Comparison of ENCODE assay signal across 17 cellular contexts in genomic region chr20:48679011-48679410, GRCh38.
DNase-seq lines count a peak whose midpoint lies in the region; ATAC-seq, FAIRE-seq and TF ChIP-seq lines count a peak whose summit lies in the region.
"Had no signal": no experiment of that assay in that cellular context is flagged by ENCODE, and none has a peak within 500 bp of the region (broad histone marks: within the 10 kb centered on the region; RNA-seq: fewer than 3 reads in every experiment).

No MANE protein-coding gene starts in this region.

- H3K4me2 ChIP-seq in OCI-LY3 (ENCODE audit: low read length) (peak overlapping the region; percentile 70), K562 (ENCODE audit: insufficient read depth, low read length) (0 out of 2 replicates have a peak overlapping the region, but pooled peaks have one; percentile 54)

- no peaks in the 10 kb centered on the region for H4K20me1 ChIP-seq in OCI-LY3 (ENCODE audit: insufficient read depth, low read length)
- peaks cover 23% of the 10 kb centered on the region for H4K20me1 ChIP-seq in K562 (replicated peaks; ENCODE audit: control insufficient read depth, insufficient read depth, low read length)

- TF ChIP-seq EP300 in K562 (IDR thresholded peaks at IDR 0.05; ENCODE audit: low read length) = no peak

- no peak for DNase-seq in stimulated activated naive CD8-positive, alpha-beta T cell treated with anti-CD3 and anti-CD28 coated beads, Interleukin-15, amount 100 ng/mL, for 72 hours
- DNase-seq in stimulated activated naive CD8-positive, alpha-beta T cell treated with anti-CD3 and anti-CD28 coated beads, Interleukin-15, Interleukin-2, amounts not matched to agents 100 U/mL and 50 U/mL, for 24 hours = no peak
- DNase-seq in K562 (ENCODE audit: extremely low read depth in 1 of 4, low spot score in 3 of 4) (no peak), medulla oblongata (ENCODE audit: extremely low spot score) (no peak)
- DNase-seq: CD4-positive, alpha-beta T cell; DMS79; KBM-7; NCI-H1436 treated with DMSO at 0.1 percent for 48 hours; NCI-H2081; NCI-H774 had no signal

- POLR2A ChIA-PET in K562 (lab: Yijun Ruan, JAX) = no interaction called here

- BruUV-seq in K562 (replicated peaks; lab: Mats Ljungman, UMichigan) = no TSS peak

- H3K4me3 Mint-ChIP-seq in stimulated activated naive CD8-positive, alpha-beta T cell treated with anti-CD3 and anti-CD28 coated beads, Interleukin-15, amount 100 ng/mL, for 72 hours = no peak overlapping the region
- H3K4me3 Mint-ChIP-seq: CD4-positive, alpha-beta T cell had no signal

- H3K79me2 ChIP-seq in OCI-LY3 (ENCODE audit: low read length) = no peaks in the 10 kb centered on the region
- H3K79me2 ChIP-seq in K562 (ENCODE audit: control insufficient read depth, insufficient read depth, low read length) = no peaks in the 10 kb centered on the region

- no peak for TF ChIP-seq RAD21 in K562 (CRISPR knock-in tag; conservative IDR thresholded peaks at IDR 0.05 in 1 of 2, IDR thresholded peaks at IDR 0.05 in 1 of 2)

- no peak for TF ChIP-seq POLR2A in K562 (conservative IDR thresholded peaks at IDR 0.05)

- ATAC-seq in stimulated activated naive CD8-positive, alpha-beta T cell treated with anti-CD3 and anti-CD28 coated beads, Interleukin-15, amount 100 ng/mL, for 72 hours = no peak
- ATAC-seq in stimulated activated naive CD8-positive, alpha-beta T cell treated with anti-CD3 and anti-CD28 coated beads, Interleukin-15, Interleukin-2, amounts not matched to agents 100 U/mL and 50 U/mL, for 24 hours = no peak
- ATAC-seq in K562 (no peak), HG03196 (IDR thresholded peaks at IDR 0.05; ENCODE audit: unreplicated experiment) (no peak), HG02623 (IDR thresholded peaks at IDR 0.05; ENCODE audit: unreplicated experiment) (no peak)

- H3K9me3 ChIP-seq in OCI-LY3 (ENCODE audit: insufficient read depth, low read length) (no peaks in the 10 kb centered on the region), K562 (replicated peaks; ENCODE audit: control insufficient read depth, insufficient read depth, low read depth, low read length) (no peaks in the 10 kb centered on the region)
- H3K9me3 ChIP-seq: BE2C, SJSA1 had no signal

- FAIRE-seq in K562 (lab: Jason Lieb, UNC) = no peak
- FAIRE-seq: D721Med had no signal

- H3K27me3 ChIP-seq in OCI-LY3 (ENCODE audit: low read depth, low read length) (no peaks in the 10 kb centered on the region), K562 (ENCODE audit: control insufficient read depth in 2 of 2, insufficient read depth in 2 of 2, low read length in 2 of 2) (no peaks in the 10 kb centered on the region)
- H3K27me3 ChIP-seq: BE2C, SJSA1 had no signal

- H3K27ac ChIP-seq in OCI-LY3 (ENCODE audit: low read length) (no peak overlapping the region), K562 (ENCODE audit: extremely low read depth, low read depth, low read length) (no peak overlapping the region)
- H3K27ac ChIP-seq: SJSA1 had no signal

- H3K9me1 ChIP-seq in K562 (ENCODE audit: control insufficient read depth, insufficient read depth, low read length) = no peaks in the 10 kb centered on the region

- 38% methylated on average over 3 of the region's 3 CpGs for WGBS in K562 (ENCODE audit: insufficient coverage, low coverage, missing lambda C conversion rate)

- H3K9ac ChIP-seq in OCI-LY3 (ENCODE audit: low read length) (no peak overlapping the region), K562 (ENCODE audit: insufficient read depth in 1 of 2, low read depth in 2 of 2, low read length in 2 of 2) (no peak overlapping the region)

- no peaks in the 10 kb centered on the region for H3K4me1 Mint-ChIP-seq in stimulated activated naive CD8-positive, alpha-beta T cell treated with anti-CD3 and anti-CD28 coated beads, Interleukin-15, amount 100 ng/mL, for 72 hours

- H3K36me3 ChIP-seq in OCI-LY3 (replicated peaks; ENCODE audit: low read depth, low read length) = peaks cover 3% of the 10 kb centered on the region
- peaks cover 2% of the 10 kb centered on the region; the same call in 1 of the 3 replicates for H3K36me3 ChIP-seq in K562 (ENCODE audit: control insufficient read depth, insufficient read depth, low read length)
- H3K36me3 ChIP-seq: BE2C had no signal

- in situ Hi-C loops in K562 (cut with MboI) = no loop called here

- H3K27ac Mint-ChIP-seq in stimulated activated naive CD8-positive, alpha-beta T cell treated with anti-CD3 and anti-CD28 coated beads, Interleukin-15, amount 100 ng/mL, for 72 hours = peak overlapping the region; percentile 13 to 64
- H3K27ac Mint-ChIP-seq: CD4-positive, alpha-beta T cell had no signal

- TF ChIP-seq CTCF in OCI-LY3 (IDR thresholded peaks at IDR 0.05; ENCODE audit: low read depth, low read length) (no peak), K562 (IDR thresholded peaks at IDR 0.05 in 2 of 3, conservative IDR thresholded peaks at IDR 0.05 in 1 of 3; ENCODE audit: insufficient read depth in 2 of 3, low read depth in 1 of 3, low read length in 3 of 3) (no peak)

- peaks cover 13% of the 10 kb centered on the region for H3K4me1 ChIP-seq in OCI-LY3 (ENCODE audit: low read length)
- H3K4me1 ChIP-seq in K562 (replicated peaks in 1 of 2; ENCODE audit: control insufficient read depth in 2 of 2, insufficient read depth in 2 of 2, low read length in 2 of 2) = peaks cover 21% of the 10 kb centered on the region in 2 experiments

- no peaks in the 10 kb centered on the region for H3K27me3 Mint-ChIP-seq in stimulated activated naive CD8-positive, alpha-beta T cell treated with anti-CD3 and anti-CD28 coated beads, Interleukin-15, amount 100 ng/mL, for 72 hours
- H3K27me3 Mint-ChIP-seq: CD4-positive, alpha-beta T cell had no signal

- H2AFZ ChIP-seq in OCI-LY3 (ENCODE audit: low read depth, low read length) (no peak overlapping the region), K562 (ENCODE audit: low read depth, low read length) (no peak overlapping the region)

- H3K4me3 ChIP-seq in OCI-LY3 (ENCODE audit: low read length) = peak overlapping the region; percentile 60
- no peak overlapping the region for H3K4me3 ChIP-seq in K562
- H3K4me3 ChIP-seq: SJSA1 had no signal

- H3K9me3 Mint-ChIP-seq in stimulated activated naive CD8-positive, alpha-beta T cell treated with anti-CD3 and anti-CD28 coated beads, Interleukin-15, amount 100 ng/mL, for 72 hours = no peaks in the 10 kb centered on the region
- H3K9me3 Mint-ChIP-seq: CD4-positive, alpha-beta T cell; H9 had no signal

- intact Hi-C loops in K562 (cut with micrococcal nuclease) = no loop called here

- CTCF ChIA-PET in K562 (lab: Yijun Ruan, JAX; ENCODE audit: low intra/inter-chr PET ratio) = no interaction called here

TF ChIP-seq in K562, 482 proteins besides CTCF, POLR2A, EP300 and RAD21 (continues in another document):
- no peak for TF ChIP-seq SP1 (CRISPR knock-in tag; IDR thresholded peaks at IDR 0.05)
- TF ChIP-seq MBD2 (IDR thresholded peaks at IDR 0.05; ENCODE audit: borderline replicate concordance, low read depth) = no peak
- TF ChIP-seq PTBP1 (IDR thresholded peaks at IDR 0.05; ENCODE audit: low read depth, low read length) = 0 out of 2 replicates have a peak, but pooled peaks have one; percentile 81
- no peak for TF ChIP-seq ZNF23 (CRISPR knock-in tag; IDR thresholded peaks at IDR 0.05)
- TF ChIP-seq KDM1A (IDR thresholded peaks at IDR 0.05) = peak; percentile 22 to 49; a peak in 1 of 4 replicates
- TF ChIP-seq PURB (CRISPR knock-in tag; IDR thresholded peaks at IDR 0.05; ENCODE audit: low read depth) = no peak
- TF ChIP-seq ZC3H8 (IDR thresholded peaks at IDR 0.05) = no peak
- no peak for TF ChIP-seq ETS1 (conservative IDR thresholded peaks at IDR 0.05; ENCODE audit: control insufficient read depth, low read depth, low read length)
- TF ChIP-seq RAD51 (IDR thresholded peaks at IDR 0.05; ENCODE audit: borderline replicate concordance, low read depth) = no peak
- TF ChIP-seq E2F6 (IDR thresholded peaks at IDR 0.05; ENCODE audit: borderline replicate concordance in 1 of 2, extremely low read depth in 1 of 2, insufficient read depth in 1 of 2, insufficient read length in 1 of 2, low read depth in 1 of 2, low read length in 1 of 2, poor library complexity in 1 of 2, severe bottlenecking in 1 of 2) = no peak
- TF ChIP-seq CEBPB (tag; IDR thresholded peaks at IDR 0.05) = no peak
- TF ChIP-seq FIP1L1 (IDR thresholded peaks at IDR 0.05; ENCODE audit: low read depth, low read length, poor library complexity, severe bottlenecking) = no peak
- no peak for TF ChIP-seq OTX1 (CRISPR knock-in tag; IDR thresholded peaks at IDR 0.05)
- no peak for TF ChIP-seq SOX6 (IDR thresholded peaks at IDR 0.05)
- TF ChIP-seq MAX (CRISPR knock-in tag; IDR thresholded peaks at IDR 0.05) = no peak
- TF ChIP-seq RCOR1 (IDR thresholded peaks at IDR 0.05; ENCODE audit: borderline replicate concordance in 1 of 2, low read depth in 2 of 2, low read length in 2 of 2) = 0 out of 4 replicates have a peak, but pooled peaks of 1 of the 2 experiments have one; percentile 8
- TF ChIP-seq ZNF79 (CRISPR knock-in tag; IDR thresholded peaks at IDR 0.05; ENCODE audit: low read depth) = no peak
- TF ChIP-seq RBFOX2 (IDR thresholded peaks at IDR 0.05; ENCODE audit: low read depth, low read length) = no peak
- TF ChIP-seq CHD4 (IDR thresholded peaks at IDR 0.05; ENCODE audit: insufficient read depth, insufficient replicate concordance, low read depth, low read length, poor library complexity, severe bottlenecking) = peak; percentile 70
- no peak for TF ChIP-seq ZNF274 (IDR thresholded peaks at IDR 0.05; ENCODE audit: borderline replicate concordance, low read depth, low read length)
- no peak for TF ChIP-seq PPARD (CRISPR knock-in tag; IDR thresholded peaks at IDR 0.05)
